ENCODE assay signal across 24 cellular contexts in the genomic region with DNA sequence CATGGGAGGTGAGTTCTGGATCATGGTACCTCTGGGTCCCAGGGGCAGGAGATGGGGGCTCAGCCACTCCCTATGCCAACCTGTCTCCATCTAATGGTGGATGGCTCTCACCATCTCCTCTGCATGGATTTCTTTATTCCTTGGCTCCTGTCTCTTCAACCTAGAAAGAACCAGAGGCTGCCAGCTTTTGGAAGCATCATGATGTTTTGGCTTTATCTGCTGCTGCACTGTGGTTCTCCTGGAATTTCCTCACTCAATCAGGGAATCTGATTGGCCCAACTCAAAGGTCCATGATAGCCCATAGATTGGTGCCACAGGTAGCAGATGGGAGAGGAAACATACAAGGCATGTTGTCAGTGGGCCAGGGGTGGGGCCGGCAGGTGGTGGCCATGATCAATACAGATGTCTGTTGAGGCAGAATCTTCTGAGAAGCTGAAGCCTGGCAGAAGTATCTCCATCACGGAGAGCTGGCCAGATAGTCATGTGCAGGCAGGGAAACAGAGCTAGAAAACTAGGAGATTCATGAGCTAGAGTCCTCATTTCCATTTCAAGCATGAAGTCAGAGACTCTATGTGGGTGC.
DNase-seq lines count a peak whose midpoint lies in the region; ATAC-seq and TF ChIP-seq lines count a peak whose summit lies in the region.
"Had no signal": no experiment of that assay in that cellular context is flagged by ENCODE, and none has a peak within 500 bp of the region (broad histone marks: within the 10 kb centered on the region; RNA-seq: fewer than 3 reads in every experiment).

No MANE protein-coding gene starts in this region.

- no peaks in the 10 kb centered on the region for H3K4me1 Mint-ChIP-seq in activated T-cell treated with anti-CD3 and anti-CD28 coated beads, Interleukin-2, amount 50 U/mL, for 24 hours (ENCODE audit: low read depth)
- H3K4me1 Mint-ChIP-seq in endodermal cell = peaks cover 10% of the 10 kb centered on the region
- H3K4me1 Mint-ChIP-seq: B cell, IgD-negative memory B cell had no signal

- H3K27me3 Mint-ChIP-seq in activated T-cell treated with anti-CD3 and anti-CD28 coated beads, Interleukin-2, amount 50 U/mL, for 24 hours = no peaks in the 10 kb centered on the region
- H3K27me3 Mint-ChIP-seq in endodermal cell (ENCODE audit: insufficient read depth) = peaks cover 19% of the 10 kb centered on the region
- H3K27me3 Mint-ChIP-seq: B cell had no signal

- DNase-seq in activated T-cell treated with anti-CD3 and anti-CD28 coated beads, Interleukin-2, amount 50 U/mL, for 48 hours = peak; percentile 2 to 7
- no peak for DNase-seq in activated T-cell treated with anti-CD3 and anti-CD28 coated beads, Interleukin-2, amount 50 U/mL, for 24 hours
- DNase-seq in esophagus squamous epithelium (lab: John Stamatoyannopoulos, UW) (no peak), sigmoid colon (peak; percentile 39), uterus (peak; percentile 3 to 6), endodermal cell (no peak)
- DNase-seq in activated CD4-positive, alpha-beta T cell treated with anti-CD3 and anti-CD28 coated beads, Interleukin-2, amount 50 U/mL, for 48 hours = no peak
- no peak for DNase-seq in stimulated activated naive CD8-positive, alpha-beta T cell treated with anti-CD3 and anti-CD28 coated beads, Interleukin-15, Interleukin-2, amounts not matched to agents 100 U/mL and 50 U/mL, for 24 hours
- DNase-seq: activated CD4-positive, alpha-beta T cell treated with anti-CD3 and anti-CD28 coated beads, Interleukin-2, amount 50 U/mL, for 1 hour; activated naive CD4-positive, alpha-beta T cell; activated T-cell treated with anti-CD3 and anti-CD28 coated beads for 4 hours; caudate nucleus; DMS79 treated with DMSO at 0.1 percent for 48 hours; H7; hippocampal formation; lower lobe of right lung; NCI-H1417 treated with DMSO at 0.1 percent for 48 hours; NCI-H2107; nucleus accumbens; right cardiac atrium had no signal

- H3K27me3 ChIP-seq in esophagus squamous epithelium (no peaks in the 10 kb centered on the region), sigmoid colon (no peaks in the 10 kb centered on the region), uterus (no peaks in the 10 kb centered on the region), endodermal cell (ENCODE audit: control insufficient read depth, insufficient read depth, low read length, poor library complexity, severe bottlenecking) (peaks cover 11% of the 10 kb centered on the region)

- no peak for ATAC-seq in stimulated activated naive CD8-positive, alpha-beta T cell treated with anti-CD3 and anti-CD28 coated beads, Interleukin-15, Interleukin-2, amounts not matched to agents 100 U/mL and 50 U/mL, for 24 hours
- ATAC-seq: GM12878, lower lobe of right lung, right cardiac atrium had no signal

- H3K27ac ChIP-seq in esophagus squamous epithelium (peak overlapping the region in 3 of 4 donors; percentile 67 to 90 (median 90)), sigmoid colon (peak overlapping the region in 1 of 4 donors; percentile 95), uterus (no peak overlapping the region), endodermal cell (ENCODE audit: low read depth, low read length) (no peak overlapping the region)
- H3K27ac ChIP-seq: lower lobe of right lung had no signal

- H3K4me3 ChIP-seq in esophagus squamous epithelium = no peak overlapping the region
- H3K4me3 ChIP-seq in sigmoid colon = no peak overlapping the region
- H3K4me3 ChIP-seq in uterus = no peak overlapping the region
- H3K4me3 ChIP-seq in endodermal cell (ENCODE audit: low read length) = no peak overlapping the region
- H3K4me3 ChIP-seq: GM12878, lower lobe of right lung had no signal

- H3K4me1 ChIP-seq in esophagus squamous epithelium (peaks cover 75 to 100% (median 87%) of the 10 kb centered on the region in 3 donors), sigmoid colon (peaks cover 0 to 84% (median 75%) of the 10 kb centered on the region in 4 donors), uterus (peaks cover 9 to 25% of the 10 kb centered on the region in 2 donors), endodermal cell (ENCODE audit: control insufficient read depth, insufficient read depth, low read length) (peaks cover 6% of the 10 kb centered on the region)

- no peaks in the 10 kb centered on the region for H3K36me3 Mint-ChIP-seq in activated T-cell treated with anti-CD3 and anti-CD28 coated beads, Interleukin-2, amount 50 U/mL, for 24 hours (ENCODE audit: low read depth)
- no peaks in the 10 kb centered on the region for H3K36me3 Mint-ChIP-seq in endodermal cell (ENCODE audit: low read depth)

- no peak overlapping the region for H3K4me3 Mint-ChIP-seq in activated T-cell treated with anti-CD3 and anti-CD28 coated beads, Interleukin-2, amount 50 U/mL, for 24 hours
- no peak overlapping the region for H3K4me3 Mint-ChIP-seq in endodermal cell
- H3K4me3 Mint-ChIP-seq: B cell; IgD-negative memory B cell; T-helper 1 cell treated with Interleukin-12 subunit alpha and Interleukin-12 subunit beta and Interleukin-4 antibody, amounts not matched to agents 30 μg/mL and 1 μg/mL, for 36 hours had no signal

- no peaks in the 10 kb centered on the region for H3K9me3 Mint-ChIP-seq in activated T-cell treated with anti-CD3 and anti-CD28 coated beads, Interleukin-2, amount 50 U/mL, for 24 hours
- no peaks in the 10 kb centered on the region for H3K9me3 Mint-ChIP-seq in endodermal cell
- H3K9me3 Mint-ChIP-seq: IgD-negative memory B cell; T-helper 1 cell treated with Interleukin-12 subunit alpha and Interleukin-12 subunit beta and Interleukin-4 antibody, amounts not matched to agents 30 μg/mL and 1 μg/mL, for 36 hours had no signal

- 67 to 80% methylated on average over 1 to 2 of the region's 2 CpGs for WGBS in esophagus squamous epithelium, 2 donors
- WGBS in sigmoid colon, 2 donors = 91 to 95% methylated on average over 2 of the region's 2 CpGs
- WGBS in endodermal cell (ENCODE audit: insufficient coverage in 1 of 2, insufficient read length in 1 of 2), 2 experiments = 86 to 92% methylated on average over 2 of the region's 2 CpGs

- TF ChIP-seq EP300 in sigmoid colon (IDR thresholded peaks at IDR 0.05) = no peak

- intact Hi-C loops in esophagus squamous epithelium (cut with DNase I) = no loop called here
- intact Hi-C loops in sigmoid colon (cut with DNase I) = loop anchor here (5.0 kb wide), 1 partner anchor 91 kb away; no protein-coding TSS in a partner anchor
- intact Hi-C loops in uterus (cut with DNase I; ENCODE audit: low total_unique reads) = no loop called here

- TF ChIP-seq CTCF in esophagus squamous epithelium (IDR thresholded peaks at IDR 0.05) = no peak
- TF ChIP-seq CTCF in sigmoid colon (IDR thresholded peaks at IDR 0.05) = no peak
- TF ChIP-seq CTCF in uterus (IDR thresholded peaks at IDR 0.05) = no peak
- no peak for TF ChIP-seq CTCF in endodermal cell (conservative IDR thresholded peaks at IDR 0.05)

- H3K9ac ChIP-seq in endodermal cell (ENCODE audit: extremely low read depth, low read length, poor library complexity, severe bottlenecking) = no peak overlapping the region

- H3K36me3 ChIP-seq in esophagus squamous epithelium (no peaks in the 10 kb centered on the region), sigmoid colon (no peaks in the 10 kb centered on the region), uterus (no peaks in the 10 kb centered on the region), endodermal cell (ENCODE audit: control insufficient read depth, insufficient read depth, low read length) (no peaks in the 10 kb centered on the region)
- H3K36me3 ChIP-seq: lower lobe of right lung had no signal

- no peak overlapping the region for H3K27ac Mint-ChIP-seq in activated T-cell treated with anti-CD3 and anti-CD28 coated beads, Interleukin-2, amount 50 U/mL, for 24 hours
- no peak overlapping the region for H3K27ac Mint-ChIP-seq in endodermal cell
- H3K27ac Mint-ChIP-seq: B cell; IgD-negative memory B cell; T-helper 1 cell treated with Interleukin-12 subunit alpha and Interleukin-12 subunit beta and Interleukin-4 antibody, amounts not matched to agents 30 μg/mL and 1 μg/mL, for 36 hours had no signal

- TF ChIP-seq POLR2A in esophagus squamous epithelium (IDR thresholded peaks at IDR 0.05) = no peak
- TF ChIP-seq POLR2A in sigmoid colon (IDR thresholded peaks at IDR 0.05) = no peak
- no peak for TF ChIP-seq POLR2A in uterus (IDR thresholded peaks at IDR 0.05)

- H3K9me3 ChIP-seq in esophagus squamous epithelium = no peaks in the 10 kb centered on the region
- no peaks in the 10 kb centered on the region for H3K9me3 ChIP-seq in sigmoid colon
- no peaks in the 10 kb centered on the region for H3K9me3 ChIP-seq in uterus
- H3K9me3 ChIP-seq in endodermal cell (ENCODE audit: control insufficient read depth, low read length) = no peaks in the 10 kb centered on the region
- H3K9me3 ChIP-seq: lower lobe of right lung had no signal

Comparison
In these comparisons a context has a peak if more than half of its experiments do, and no peak if none do; other contexts are left out.
1. DNase-seq: peak in activated T-cell treated with anti-CD3 and anti-CD28 coated beads, Interleukin-2, amount 50 U/mL, for 48 hours (2 of 2), sigmoid colon (single experiment) and uterus (2 of 2); none in activated T-cell treated with anti-CD3 and anti-CD28 coated beads, Interleukin-2, amount 50 U/mL, for 24 hours (single experiment), esophagus squamous epithelium (single experiment), endodermal cell (single experiment), activated CD4-positive, alpha-beta T cell treated with anti-CD3 and anti-CD28 coated beads, Interleukin-2, amount 50 U/mL, for 48 hours (0 of 2) and stimulated activated naive CD8-positive, alpha-beta T cell treated with anti-CD3 and anti-CD28 coated beads, Interleukin-15, Interleukin-2, amounts not matched to agents 100 U/mL and 50 U/mL, for 24 hours (single experiment).
2. H3K27ac ChIP-seq: peak in esophagus squamous epithelium (3 of 4); none in uterus (0 of 2) and endodermal cell (single experiment).